8 cellular contexts compared by ENCODE assay signal in the genomic region with DNA sequence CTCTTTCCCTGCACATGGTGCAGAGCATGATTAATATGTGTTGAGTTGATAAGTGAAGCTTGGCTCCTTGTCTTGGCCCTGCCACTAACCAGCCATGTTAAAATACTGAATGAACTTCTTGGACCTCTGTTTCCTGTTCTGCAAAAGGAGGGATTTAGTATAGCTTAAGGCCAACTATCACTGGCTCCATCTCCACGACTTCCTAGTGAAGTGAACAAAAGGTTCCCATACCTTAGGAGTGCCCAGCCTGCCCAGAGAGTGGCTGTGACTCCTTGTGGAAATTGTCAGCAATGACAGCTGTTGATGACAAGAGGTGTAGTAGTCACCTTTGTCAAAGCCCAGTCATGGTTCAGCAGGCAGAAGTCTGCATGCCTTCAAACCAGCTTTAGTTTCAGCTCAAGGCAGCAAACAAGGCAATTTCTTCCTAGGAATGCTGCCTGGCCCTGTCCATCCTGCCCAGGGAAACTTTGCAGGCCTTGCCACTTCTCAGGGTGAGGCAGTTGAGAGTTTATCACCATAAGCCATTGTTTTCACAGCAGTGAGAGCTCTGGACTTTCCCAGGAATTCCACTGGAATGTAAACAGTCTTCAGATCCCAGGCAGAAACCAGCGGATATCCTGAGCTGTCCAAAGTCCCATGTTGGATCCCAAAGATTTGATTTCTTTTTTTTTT.
DNase-seq lines count a peak whose midpoint lies in the region; ATAC-seq, FAIRE-seq and TF ChIP-seq lines count a peak whose summit lies in the region.

No MANE protein-coding gene starts in this region.

- peaks cover 20% of the 10 kb centered on the region for H3K27me3 Mint-ChIP-seq in T-helper 17 cell

- H3K36me3 Mint-ChIP-seq in T-helper 17 cell (ENCODE audit: low read depth), result no peaks in the 10 kb centered on the region

- TF ChIP-seq CTCF in HFF-Myc (IDR thresholded peaks at IDR 0.05; ENCODE audit: low read depth, low read length, missing control alignments), result no peak

- ATAC-seq in T-helper 17 cell, result no peak
- no peak for ATAC-seq in SK-N-SH treated with all-trans-retinoic acid at 6 μM for 48 hours

- peaks cover 15% of the 10 kb centered on the region for H3K4me1 Mint-ChIP-seq in T-helper 17 cell

- no peaks in the 10 kb centered on the region for H3K9me3 ChIP-seq in T-helper 17 cell (ENCODE audit: control insufficient read depth, low read length, poor library complexity, severe bottlenecking)

- FAIRE-seq in GM12891 (lab: Jason Lieb, UNC), result peak; percentile 90

- no peak overlapping the region for H3K4me3 ChIP-seq in HFF-Myc (replicated peaks; ENCODE audit: low read depth, low read length)

- peak overlapping the region; percentile 81 for H3K27ac Mint-ChIP-seq in T-helper 17 cell

- DNase-seq in GM12891 (ENCODE audit: insufficient read length, low spot score) (no peak), HFF-Myc (ENCODE audit: extremely low read depth, low read depth) (peak; percentile 21), T-helper 17 cell (no peak), iris pigment epithelial cell (ENCODE audit: low read depth) (peak; percentile 44), middle frontal gyrus (ENCODE audit: extremely low spot score, low spot score) (no peak), NOMO-1 treated with dmso at 0.1 percent for 144 hours (lab: John Stamatoyannopoulos, UW; ENCODE audit: unreplicated experiment) (no peak)
- DNase-seq in stimulated activated naive CD4-positive, alpha-beta T cell (lab: John Stamatoyannopoulos, UW), result no peak

- no peak for TF ChIP-seq POLR2A in GM12891 (IDR thresholded peaks at IDR 0.05; ENCODE audit: low read depth, low read length)

- H3K4me3 Mint-ChIP-seq in T-helper 17 cell, result no peak overlapping the region

TF ChIP-seq in GM12891, 5 proteins besides CTCF, POLR2A, EP300 and RAD21:
- TF ChIP-seq POU2F2 (IDR thresholded peaks at IDR 0.05; ENCODE audit: low read depth, low read length) (no peak), PAX5 (IDR thresholded peaks at IDR 0.05; ENCODE audit: insufficient read depth, low read length, severe bottlenecking) (peak; percentile 84)

TF ChIP-seq in SK-N-SH treated with all-trans-retinoic acid at 6 μM for 48 hours, 23 proteins besides CTCF, POLR2A, EP300 and RAD21:
- TF ChIP-seq ZNF565 (CRISPR knock-in tag; conservative IDR thresholded peaks at IDR 0.05; ENCODE audit: low read depth) (no peak), CSRNP3 (CRISPR knock-in tag; IDR thresholded peaks at IDR 0.05) (no peak), ZC3H10 (CRISPR knock-in tag; IDR thresholded peaks at IDR 0.05) (no peak), ZFP30 (CRISPR knock-in tag; IDR thresholded peaks at IDR 0.05) (no peak), ZNF8 (CRISPR knock-in tag; IDR thresholded peaks at IDR 0.05) (no peak), ISL1 (CRISPR knock-in tag; IDR thresholded peaks at IDR 0.05) (no peak), ZNF70 (CRISPR knock-in tag; IDR thresholded peaks at IDR 0.05) (no peak), ARNTL (CRISPR knock-in tag; IDR thresholded peaks at IDR 0.05; ENCODE audit: borderline replicate concordance, low read depth) (no peak), SNAI2 (CRISPR knock-in tag; IDR thresholded peaks at IDR 0.05) (no peak), GLIS3 (CRISPR knock-in tag; IDR thresholded peaks at IDR 0.05) (no peak), BACH2 (CRISPR knock-in tag; IDR thresholded peaks at IDR 0.05; ENCODE audit: borderline replicate concordance) (no peak)
- TF ChIP-seq, protein P1, sequence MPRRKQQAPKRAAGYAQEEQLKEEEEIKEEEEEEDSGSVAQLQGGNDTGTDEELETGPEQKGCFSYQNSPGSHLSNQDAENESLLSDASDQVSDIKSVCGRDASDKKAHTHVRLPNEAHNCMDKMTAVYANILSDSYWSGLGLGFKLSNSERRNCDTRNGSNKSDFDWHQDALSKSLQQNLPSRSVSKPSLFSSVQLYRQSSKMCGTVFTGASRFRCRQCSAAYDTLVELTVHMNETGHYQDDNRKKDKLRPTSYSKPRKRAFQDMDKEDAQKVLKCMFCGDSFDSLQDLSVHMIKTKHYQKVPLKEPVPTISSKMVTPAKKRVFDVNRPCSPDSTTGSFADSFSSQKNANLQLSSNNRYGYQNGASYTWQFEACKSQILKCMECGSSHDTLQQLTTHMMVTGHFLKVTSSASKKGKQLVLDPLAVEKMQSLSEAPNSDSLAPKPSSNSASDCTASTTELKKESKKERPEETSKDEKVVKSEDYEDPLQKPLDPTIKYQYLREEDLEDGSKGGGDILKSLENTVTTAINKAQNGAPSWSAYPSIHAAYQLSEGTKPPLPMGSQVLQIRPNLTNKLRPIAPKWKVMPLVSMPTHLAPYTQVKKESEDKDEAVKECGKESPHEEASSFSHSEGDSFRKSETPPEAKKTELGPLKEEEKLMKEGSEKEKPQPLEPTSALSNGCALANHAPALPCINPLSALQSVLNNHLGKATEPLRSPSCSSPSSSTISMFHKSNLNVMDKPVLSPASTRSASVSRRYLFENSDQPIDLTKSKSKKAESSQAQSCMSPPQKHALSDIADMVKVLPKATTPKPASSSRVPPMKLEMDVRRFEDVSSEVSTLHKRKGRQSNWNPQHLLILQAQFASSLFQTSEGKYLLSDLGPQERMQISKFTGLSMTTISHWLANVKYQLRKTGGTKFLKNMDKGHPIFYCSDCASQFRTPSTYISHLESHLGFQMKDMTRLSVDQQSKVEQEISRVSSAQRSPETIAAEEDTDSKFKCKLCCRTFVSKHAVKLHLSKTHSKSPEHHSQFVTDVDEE (CRISPR knock-in tag; IDR thresholded peaks at IDR 0.05), result no peak
- TF ChIP-seq, protein P2, sequence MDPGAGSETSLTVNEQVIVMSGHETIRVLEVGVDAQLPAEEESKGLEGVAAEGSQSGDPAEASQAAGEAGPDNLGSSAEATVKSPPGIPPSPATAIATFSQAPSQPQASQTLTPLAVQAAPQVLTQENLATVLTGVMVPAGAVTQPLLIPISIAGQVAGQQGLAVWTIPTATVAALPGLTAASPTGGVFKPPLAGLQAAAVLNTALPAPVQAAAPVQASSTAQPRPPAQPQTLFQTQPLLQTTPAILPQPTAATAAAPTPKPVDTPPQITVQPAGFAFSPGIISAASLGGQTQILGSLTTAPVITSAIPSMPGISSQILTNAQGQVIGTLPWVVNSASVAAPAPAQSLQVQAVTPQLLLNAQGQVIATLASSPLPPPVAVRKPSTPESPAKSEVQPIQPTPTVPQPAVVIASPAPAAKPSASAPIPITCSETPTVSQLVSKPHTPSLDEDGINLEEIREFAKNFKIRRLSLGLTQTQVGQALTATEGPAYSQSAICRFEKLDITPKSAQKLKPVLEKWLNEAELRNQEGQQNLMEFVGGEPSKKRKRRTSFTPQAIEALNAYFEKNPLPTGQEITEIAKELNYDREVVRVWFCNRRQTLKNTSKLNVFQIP (CRISPR knock-in tag; IDR thresholded peaks at IDR 0.05; ENCODE audit: borderline replicate concordance, low read depth), result no peak

Comparison
In these comparisons a context has a peak if more than half of its experiments do, and no peak if none do; other contexts are left out.
1. DNase-seq: peak in HFF-Myc (single experiment) and iris pigment epithelial cell (single experiment); none in GM12891 (single experiment), T-helper 17 cell (0 of 3), middle frontal gyrus (single experiment), NOMO-1 treated with dmso at 0.1 percent for 144 hours (single experiment) and stimulated activated naive CD4-positive, alpha-beta T cell (0 of 6).